Comparison of ENCODE assay signal across 26 cellular contexts in genomic region chr17:82177276-82177675, GRCh38.
"Had no signal": no experiment of that assay in that cellular context is flagged by ENCODE, and none has a peak within 500 bp of the region (broad histone marks: within the 10 kb centered on the region; RNA-seq: fewer than 3 reads in every experiment).

No MANE protein-coding gene starts in this region.

- H2AFZ ChIP-seq: neural progenitor cell had no signal

- H3K9me3 Mint-ChIP-seq: endodermal cell; naive thymus-derived CD8-positive, alpha-beta T cell; neural progenitor cell had no signal

- H3K27ac Mint-ChIP-seq: activated naive CD8-positive, alpha-beta T cell; endodermal cell; neural progenitor cell had no signal

- H3K9ac ChIP-seq: neural progenitor cell had no signal

- H3K4me3 Mint-ChIP-seq: activated naive CD8-positive, alpha-beta T cell; endodermal cell; naive thymus-derived CD8-positive, alpha-beta T cell; neural progenitor cell had no signal

- ATAC-seq: foreskin keratinocyte; left lung; lower lobe of right lung; naive thymus-derived CD8-positive, alpha-beta T cell; right cardiac atrium had no signal

- H3K4me2 ChIP-seq: neural progenitor cell had no signal

- H3K4me1 ChIP-seq: adrenal gland, ascending aorta, esophagus muscularis mucosa, foreskin keratinocyte, left lung, lower lobe of right lung, transverse colon had no signal

- H3K27me3 Mint-ChIP-seq: activated naive CD8-positive, alpha-beta T cell; naive thymus-derived CD8-positive, alpha-beta T cell had no signal

- H3K4me3 ChIP-seq: adrenal gland, ascending aorta, esophagus muscularis mucosa, left lung, lower lobe of right lung, neural progenitor cell, transverse colon had no signal

- H3K4me1 Mint-ChIP-seq: naive thymus-derived CD8-positive, alpha-beta T cell; neural progenitor cell had no signal

- DNase-seq: activated CD4-positive, alpha-beta T cell treated with anti-CD3 and anti-CD28 coated beads for 4 hours; activated CD4-positive, alpha-beta T cell treated with anti-CD3 and anti-CD28 coated beads, Interleukin-2, amount 50 U/mL, for 4 hours; activated effector memory CD4-positive, alpha-beta T cell treated with Interleukin-2 at 50 U/mL for 16 hours; activated naive CD4-positive, alpha-beta T cell treated with Interleukin-2 at 50 U/mL for 16 hours; activated T-cell treated with anti-CD3 and anti-CD28 coated beads for 4 hours; adrenal gland; brain microvascular endothelial cell; caudate nucleus; endodermal cell; foreskin keratinocyte; kidney glomerular epithelial cell; lower lobe of right lung; mesenchymal stem cell; naive thymus-derived CD8-positive, alpha-beta T cell; occipital lobe; right cardiac atrium; stimulated activated CD4-positive, alpha-beta T cell treated with anti-CD3 and anti-CD28 coated beads, Interleukin-2, amount 100 ng/mL, for 48 hours; stimulated activated naive CD4-positive, alpha-beta T cell treated with Interleukin-2 at 50 U/mL for 16 hours; T-helper 1 cell; transverse colon had no signal

- H3K27ac ChIP-seq: adrenal gland, ascending aorta, brain microvascular endothelial cell, esophagus muscularis mucosa, foreskin keratinocyte, left lung, lower lobe of right lung, neural progenitor cell, transverse colon, VCaP had no signal

- H3K27me3 ChIP-seq: adrenal gland, ascending aorta, brain microvascular endothelial cell, esophagus muscularis mucosa, foreskin keratinocyte, left lung, transverse colon had no signal

- H3K36me3 ChIP-seq: adrenal gland, neural progenitor cell had no signal

- H3K9me3 ChIP-seq: adrenal gland, ascending aorta, esophagus muscularis mucosa, left lung, lower lobe of right lung, transverse colon had no signal
